Comparison of ENCODE assay signal across 2 cellular contexts in the genomic region with DNA sequence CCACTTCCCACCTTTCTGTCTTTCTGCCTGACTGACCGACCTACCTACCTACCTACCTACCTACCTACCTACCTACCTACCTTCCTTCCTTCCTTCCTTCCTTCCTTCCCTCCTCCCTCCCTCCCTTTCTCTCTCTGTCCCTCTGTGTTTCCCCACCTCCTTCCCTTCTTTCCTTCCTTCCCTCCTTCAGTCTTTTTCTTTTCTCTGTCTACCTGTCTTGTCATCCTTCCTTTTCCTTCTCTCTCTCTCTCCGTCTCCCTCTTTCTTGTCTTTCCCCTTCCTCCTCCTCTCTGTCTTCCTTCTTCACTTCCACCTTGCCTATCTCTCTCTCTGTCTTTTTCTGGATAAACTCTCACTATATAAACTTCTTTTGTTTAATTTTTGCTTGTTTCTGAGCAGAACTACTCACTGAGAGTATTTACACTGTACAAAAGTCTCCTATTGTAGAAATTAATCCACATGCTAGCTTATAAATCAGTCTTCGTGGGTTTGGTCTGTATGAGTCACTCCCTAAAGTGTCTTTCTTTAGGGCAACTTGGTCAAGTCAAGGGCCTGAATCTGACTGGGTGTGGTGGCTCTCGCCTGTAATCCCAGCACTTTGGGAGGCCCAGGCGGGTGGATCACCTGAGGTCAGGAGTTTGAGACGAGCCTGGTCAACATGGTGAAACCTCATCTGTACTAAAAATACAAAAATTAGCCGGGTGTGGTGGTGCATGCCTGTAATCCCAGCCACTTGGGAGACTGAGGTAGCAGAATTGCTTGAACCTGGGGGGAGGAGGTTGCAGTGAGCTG.
TF ChIP-seq lines count a peak whose summit lies in the region.
"Not testable (repeated sequence)": the region's sequence is repeated elsewhere in the genome, so short reads cannot be mapped to it uniquely, and the experiment has no call there.

No MANE protein-coding gene starts in this region.

TF ChIP-seq in WTC11, 78 proteins besides CTCF, POLR2A, EP300 and RAD21:
- TF ChIP-seq, protein P1, sequence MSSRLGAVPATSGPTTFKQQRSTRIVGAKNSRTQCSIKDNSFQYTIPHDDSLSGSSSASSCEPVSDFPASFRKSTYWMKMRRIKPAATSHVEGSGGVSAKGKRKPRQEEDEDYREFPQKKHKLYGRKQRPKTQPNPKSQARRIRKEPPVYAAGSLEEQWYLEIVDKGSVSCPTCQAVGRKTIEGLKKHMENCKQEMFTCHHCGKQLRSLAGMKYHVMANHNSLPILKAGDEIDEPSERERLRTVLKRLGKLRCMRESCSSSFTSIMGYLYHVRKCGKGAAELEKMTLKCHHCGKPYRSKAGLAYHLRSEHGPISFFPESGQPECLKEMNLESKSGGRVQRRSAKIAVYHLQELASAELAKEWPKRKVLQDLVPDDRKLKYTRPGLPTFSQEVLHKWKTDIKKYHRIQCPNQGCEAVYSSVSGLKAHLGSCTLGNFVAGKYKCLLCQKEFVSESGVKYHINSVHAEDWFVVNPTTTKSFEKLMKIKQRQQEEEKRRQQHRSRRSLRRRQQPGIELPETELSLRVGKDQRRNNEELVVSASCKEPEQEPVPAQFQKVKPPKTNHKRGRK (CRISPR knock-in tag; IDR thresholded peaks at IDR 0.05; ENCODE audit: borderline replicate concordance): 0 out of 2 replicates have a peak, but pooled peaks have one; percentile 37

TF ChIP-seq in K562, 482 proteins besides CTCF, POLR2A, EP300 and RAD21 (continues in another document):
- TF ChIP-seq ELF4 (CRISPR knock-in tag; IDR thresholded peaks at IDR 0.05) (peak; percentile 84), OTX1 (CRISPR knock-in tag; IDR thresholded peaks at IDR 0.05) (peak; percentile 86), EHMT2 (IDR thresholded peaks at IDR 0.05) (peak; percentile 63), HDGF (IDR thresholded peaks at IDR 0.05) (peak; percentile 26; the same call in 1 of the 2 replicates), HLTF (IDR thresholded peaks at IDR 0.05) (peak; percentile 59; the same call in 1 of the 2 replicates), MEIS2 (IDR thresholded peaks at IDR 0.05; ENCODE audit: partially characterized antibody) (peak; percentile 59), DPF2 (IDR thresholded peaks at IDR 0.05) (peak; percentile 42; the same call in 1 of the 2 replicates), JUND (IDR thresholded peaks at IDR 0.05; ENCODE audit: borderline replicate concordance, low read depth, low read length) (0 out of 2 replicates have a peak, but pooled peaks have one; percentile 42), ZEB2 (IDR thresholded peaks at IDR 0.05) (peak; percentile 47; the same call in 1 of the 2 replicates), NFRKB (IDR thresholded peaks at IDR 0.05; ENCODE audit: low read depth) (0 out of 2 replicates have a peak, but pooled peaks have one; percentile 50), ARID1B (IDR thresholded peaks at IDR 0.05) (0 out of 2 replicates have a peak, but pooled peaks have one; percentile 31), MTA2 (IDR thresholded peaks at IDR 0.05; ENCODE audit: low read depth) (peak; percentile 28; the same call in 1 of the 2 replicates), LARP7 (IDR thresholded peaks at IDR 0.05) (peak; percentile 93)
- TF ChIP-seq, protein P2, sequence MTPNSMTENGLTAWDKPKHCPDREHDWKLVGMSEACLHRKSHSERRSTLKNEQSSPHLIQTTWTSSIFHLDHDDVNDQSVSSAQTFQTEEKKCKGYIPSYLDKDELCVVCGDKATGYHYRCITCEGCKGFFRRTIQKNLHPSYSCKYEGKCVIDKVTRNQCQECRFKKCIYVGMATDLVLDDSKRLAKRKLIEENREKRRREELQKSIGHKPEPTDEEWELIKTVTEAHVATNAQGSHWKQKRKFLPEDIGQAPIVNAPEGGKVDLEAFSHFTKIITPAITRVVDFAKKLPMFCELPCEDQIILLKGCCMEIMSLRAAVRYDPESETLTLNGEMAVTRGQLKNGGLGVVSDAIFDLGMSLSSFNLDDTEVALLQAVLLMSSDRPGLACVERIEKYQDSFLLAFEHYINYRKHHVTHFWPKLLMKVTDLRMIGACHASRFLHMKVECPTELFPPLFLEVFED (CRISPR knock-in tag; conservative IDR thresholded peaks at IDR 0.05): peak; percentile 89
- TF ChIP-seq, protein P1 (tag; IDR thresholded peaks at IDR 0.05): peak; percentile 92
- TF ChIP-seq JUND (tag; IDR thresholded peaks at IDR 0.05; ENCODE audit: borderline replicate concordance, low read depth, low read length): not testable (repeated sequence)
- TF ChIP-seq, protein P3, sequence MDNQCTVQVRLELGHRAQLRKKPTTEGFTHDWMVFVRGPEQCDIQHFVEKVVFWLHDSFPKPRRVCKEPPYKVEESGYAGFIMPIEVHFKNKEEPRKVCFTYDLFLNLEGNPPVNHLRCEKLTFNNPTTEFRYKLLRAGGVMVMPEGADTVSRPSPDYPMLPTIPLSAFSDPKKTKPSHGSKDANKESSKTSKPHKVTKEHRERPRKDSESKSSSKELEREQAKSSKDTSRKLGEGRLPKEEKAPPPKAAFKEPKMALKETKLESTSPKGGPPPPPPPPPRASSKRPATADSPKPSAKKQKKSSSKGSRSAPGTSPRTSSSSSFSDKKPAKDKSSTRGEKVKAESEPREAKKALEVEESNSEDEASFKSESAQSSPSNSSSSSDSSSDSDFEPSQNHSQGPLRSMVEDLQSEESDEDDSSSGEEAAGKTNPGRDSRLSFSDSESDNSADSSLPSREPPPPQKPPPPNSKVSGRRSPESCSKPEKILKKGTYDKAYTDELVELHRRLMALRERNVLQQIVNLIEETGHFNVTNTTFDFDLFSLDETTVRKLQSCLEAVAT (IDR thresholded peaks at IDR 0.05): peak; percentile 54 to 60; a peak in 2 of 4 replicates
- TF ChIP-seq, protein P4, sequence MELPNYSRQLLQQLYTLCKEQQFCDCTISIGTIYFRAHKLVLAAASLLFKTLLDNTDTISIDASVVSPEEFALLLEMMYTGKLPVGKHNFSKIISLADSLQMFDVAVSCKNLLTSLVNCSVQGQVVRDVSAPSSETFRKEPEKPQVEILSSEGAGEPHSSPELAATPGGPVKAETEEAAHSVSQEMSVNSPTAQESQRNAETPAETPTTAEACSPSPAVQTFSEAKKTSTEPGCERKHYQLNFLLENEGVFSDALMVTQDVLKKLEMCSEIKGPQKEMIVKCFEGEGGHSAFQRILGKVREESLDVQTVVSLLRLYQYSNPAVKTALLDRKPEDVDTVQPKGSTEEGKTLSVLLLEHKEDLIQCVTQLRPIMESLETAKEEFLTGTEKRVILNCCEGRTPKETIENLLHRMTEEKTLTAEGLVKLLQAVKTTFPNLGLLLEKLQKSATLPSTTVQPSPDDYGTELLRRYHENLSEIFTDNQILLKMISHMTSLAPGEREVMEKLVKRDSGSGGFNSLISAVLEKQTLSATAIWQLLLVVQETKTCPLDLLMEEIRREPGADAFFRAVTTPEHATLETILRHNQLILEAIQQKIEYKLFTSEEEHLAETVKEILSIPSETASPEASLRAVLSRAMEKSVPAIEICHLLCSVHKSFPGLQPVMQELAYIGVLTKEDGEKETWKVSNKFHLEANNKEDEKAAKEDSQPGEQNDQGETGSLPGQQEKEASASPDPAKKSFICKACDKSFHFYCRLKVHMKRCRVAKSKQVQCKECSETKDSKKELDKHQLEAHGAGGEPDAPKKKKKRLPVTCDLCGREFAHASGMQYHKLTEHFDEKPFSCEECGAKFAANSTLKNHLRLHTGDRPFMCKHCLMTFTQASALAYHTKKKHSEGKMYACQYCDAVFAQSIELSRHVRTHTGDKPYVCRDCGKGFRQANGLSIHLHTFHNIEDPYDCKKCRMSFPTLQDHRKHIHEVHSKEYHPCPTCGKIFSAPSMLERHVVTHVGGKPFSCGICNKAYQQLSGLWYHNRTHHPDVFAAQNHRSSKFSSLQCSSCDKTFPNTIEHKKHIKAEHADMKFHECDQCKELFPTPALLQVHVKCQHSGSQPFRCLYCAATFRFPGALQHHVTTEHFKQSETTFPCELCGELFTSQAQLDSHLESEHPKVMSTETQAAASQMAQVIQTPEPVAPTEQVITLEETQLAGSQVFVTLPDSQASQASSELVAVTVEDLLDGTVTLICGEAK (IDR thresholded peaks at IDR 0.05): peak; percentile 12; the same call in 1 of the 2 replicates
- TF ChIP-seq, protein P4 (CRISPR knock-in tag; IDR thresholded peaks at IDR 0.05): not testable (repeated sequence)
- TF ChIP-seq, protein P5, sequence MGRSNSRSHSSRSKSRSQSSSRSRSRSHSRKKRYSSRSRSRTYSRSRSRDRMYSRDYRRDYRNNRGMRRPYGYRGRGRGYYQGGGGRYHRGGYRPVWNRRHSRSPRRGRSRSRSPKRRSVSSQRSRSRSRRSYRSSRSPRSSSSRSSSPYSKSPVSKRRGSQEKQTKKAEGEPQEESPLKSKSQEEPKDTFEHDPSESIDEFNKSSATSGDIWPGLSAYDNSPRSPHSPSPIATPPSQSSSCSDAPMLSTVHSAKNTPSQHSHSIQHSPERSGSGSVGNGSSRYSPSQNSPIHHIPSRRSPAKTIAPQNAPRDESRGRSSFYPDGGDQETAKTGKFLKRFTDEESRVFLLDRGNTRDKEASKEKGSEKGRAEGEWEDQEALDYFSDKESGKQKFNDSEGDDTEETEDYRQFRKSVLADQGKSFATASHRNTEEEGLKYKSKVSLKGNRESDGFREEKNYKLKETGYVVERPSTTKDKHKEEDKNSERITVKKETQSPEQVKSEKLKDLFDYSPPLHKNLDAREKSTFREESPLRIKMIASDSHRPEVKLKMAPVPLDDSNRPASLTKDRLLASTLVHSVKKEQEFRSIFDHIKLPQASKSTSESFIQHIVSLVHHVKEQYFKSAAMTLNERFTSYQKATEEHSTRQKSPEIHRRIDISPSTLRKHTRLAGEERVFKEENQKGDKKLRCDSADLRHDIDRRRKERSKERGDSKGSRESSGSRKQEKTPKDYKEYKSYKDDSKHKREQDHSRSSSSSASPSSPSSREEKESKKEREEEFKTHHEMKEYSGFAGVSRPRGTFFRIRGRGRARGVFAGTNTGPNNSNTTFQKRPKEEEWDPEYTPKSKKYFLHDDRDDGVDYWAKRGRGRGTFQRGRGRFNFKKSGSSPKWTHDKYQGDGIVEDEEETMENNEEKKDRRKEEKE (IDR thresholded peaks at IDR 0.05; ENCODE audit: borderline replicate concordance in 1 of 2, control insufficient read depth in 1 of 2, low read depth in 2 of 2, low read length in 1 of 2): 0 out of 4 replicates have a peak, but pooled peaks of 1 of the 2 experiments have one; percentile 66
- TF ChIP-seq, protein P6, sequence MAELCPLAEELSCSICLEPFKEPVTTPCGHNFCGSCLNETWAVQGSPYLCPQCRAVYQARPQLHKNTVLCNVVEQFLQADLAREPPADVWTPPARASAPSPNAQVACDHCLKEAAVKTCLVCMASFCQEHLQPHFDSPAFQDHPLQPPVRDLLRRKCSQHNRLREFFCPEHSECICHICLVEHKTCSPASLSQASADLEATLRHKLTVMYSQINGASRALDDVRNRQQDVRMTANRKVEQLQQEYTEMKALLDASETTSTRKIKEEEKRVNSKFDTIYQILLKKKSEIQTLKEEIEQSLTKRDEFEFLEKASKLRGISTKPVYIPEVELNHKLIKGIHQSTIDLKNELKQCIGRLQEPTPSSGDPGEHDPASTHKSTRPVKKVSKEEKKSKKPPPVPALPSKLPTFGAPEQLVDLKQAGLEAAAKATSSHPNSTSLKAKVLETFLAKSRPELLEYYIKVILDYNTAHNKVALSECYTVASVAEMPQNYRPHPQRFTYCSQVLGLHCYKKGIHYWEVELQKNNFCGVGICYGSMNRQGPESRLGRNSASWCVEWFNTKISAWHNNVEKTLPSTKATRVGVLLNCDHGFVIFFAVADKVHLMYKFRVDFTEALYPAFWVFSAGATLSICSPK (IDR thresholded peaks at IDR 0.05; ENCODE audit: borderline replicate concordance): peak; percentile 90; the same call in 1 of the 2 replicates
- TF ChIP-seq, protein P7, sequence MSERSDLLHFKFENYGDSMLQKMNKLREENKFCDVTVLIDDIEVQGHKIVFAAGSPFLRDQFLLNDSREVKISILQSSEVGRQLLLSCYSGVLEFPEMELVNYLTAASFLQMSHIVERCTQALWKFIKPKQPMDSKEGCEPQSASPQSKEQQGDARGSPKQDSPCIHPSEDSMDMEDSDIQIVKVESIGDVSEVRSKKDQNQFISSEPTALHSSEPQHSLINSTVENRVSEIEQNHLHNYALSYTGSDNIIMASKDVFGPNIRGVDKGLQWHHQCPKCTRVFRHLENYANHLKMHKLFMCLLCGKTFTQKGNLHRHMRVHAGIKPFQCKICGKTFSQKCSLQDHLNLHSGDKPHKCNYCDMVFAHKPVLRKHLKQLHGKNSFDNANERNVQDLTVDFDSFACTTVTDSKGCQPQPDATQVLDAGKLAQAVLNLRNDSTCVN (CRISPR knock-in tag; IDR thresholded peaks at IDR 0.05): peak; percentile 88
